ENCODE assay signal across 27 cellular contexts in the genomic region with DNA sequence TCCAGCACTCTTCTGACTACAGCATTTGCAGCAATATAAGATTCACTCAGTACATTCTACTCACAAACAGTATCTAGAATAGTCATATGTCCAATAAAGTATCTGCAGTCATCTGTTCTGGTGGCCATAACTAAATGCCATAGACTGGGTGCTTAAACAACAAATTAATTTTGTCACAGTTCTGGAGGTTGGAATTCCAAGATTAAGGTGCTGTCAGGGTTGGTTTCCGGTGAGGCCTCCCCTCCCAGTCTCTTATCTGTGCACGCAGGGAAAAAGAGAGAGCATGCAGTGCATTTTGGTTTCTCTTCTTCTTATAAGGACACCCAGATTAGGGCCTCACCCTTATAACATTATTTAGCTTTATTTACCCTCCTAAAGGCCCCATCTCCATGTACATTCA.
"Had no signal": no experiment of that assay in that cellular context is flagged by ENCODE, and none has a peak within 500 bp of the region (broad histone marks: within the 10 kb centered on the region; RNA-seq: fewer than 3 reads in every experiment).

No MANE protein-coding gene starts in this region.

- DNase-seq: activated CD4-positive, alpha-beta memory T cell treated with anti-CD3 and anti-CD28 coated beads, Interleukin-2, amount 10 ng/mL, durations not matched to agents 7 days and 5 days; activated CD4-positive, alpha-beta T cell treated with anti-CD3 and anti-CD28 coated beads for 1 hour; activated CD4-positive, alpha-beta T cell treated with anti-CD3 and anti-CD28 coated beads for 36 hours; activated CD4-positive, alpha-beta T cell treated with anti-CD3 and anti-CD28 coated beads for 48 hours; activated CD4-positive, alpha-beta T cell treated with anti-CD3 and anti-CD28 coated beads, Interleukin-2, amount 10 ng/mL, durations not matched to agents 7 days and 5 days; activated CD4-positive, alpha-beta T cell treated with anti-CD3 and anti-CD28 coated beads, Interleukin-2, amount 50 U/mL, for 48 hours; activated CD4-positive, CD25-positive, alpha-beta regulatory T cell; activated CD8-positive, alpha-beta memory T cell treated with anti-CD3 and anti-CD28 coated beads for 24 hours; activated CD8-positive, alpha-beta memory T cell treated with anti-CD3 and anti-CD28 coated beads, Interleukin-2, amount 10 ng/mL, durations not matched to agents 7 days and 5 days; activated CD8-positive, alpha-beta memory T cell treated with anti-CD3 and anti-CD28 coated beads, Interleukin-2, amount 50 U/mL, for 48 hours; activated CD8-positive, alpha-beta T cell treated with anti-CD3 and anti-CD28 coated beads, Interleukin-2, amount 10 ng/mL, durations not matched to agents 7 days and 5 days; activated effector memory CD4-positive, alpha-beta T cell treated with Interleukin-2 at 50 U/mL for 16 hours; activated gamma-delta T cell; activated naive CD4-positive, alpha-beta T cell treated with anti-CD3 and anti-CD28 coated beads, Interleukin-2, amount 10 ng/mL, durations not matched to agents 7 days and 5 days; activated naive CD4-positive, alpha-beta T cell treated with Interleukin-2 at 50 U/mL for 16 hours; activated naive CD8-positive, alpha-beta T cell treated with anti-CD3 and anti-CD28 coated beads, Interleukin-2, amount 10 ng/mL, durations not matched to agents 7 days and 5 days; activated naive CD8-positive, alpha-beta T cell treated with anti-CD3 and anti-CD28 coated beads, Interleukin-2, amount 50 U/mL, for 24 hours; activated T-cell treated with anti-CD3 and anti-CD28 coated beads, Interleukin-2, amount 50 U/mL, for 24 hours; activated T-cell treated with anti-CD3 and anti-CD28 coated beads, Interleukin-2, amount 50 U/mL, for 48 hours; amygdala; anterior cingulate cortex; caudate nucleus; cerebellar nuclear complex; T-helper 1 cell; T-helper 2 cell; T-helper 9 cell; WERI-Rb-1 had no signal
